8 cellular contexts compared by ENCODE assay signal in the genomic region with DNA sequence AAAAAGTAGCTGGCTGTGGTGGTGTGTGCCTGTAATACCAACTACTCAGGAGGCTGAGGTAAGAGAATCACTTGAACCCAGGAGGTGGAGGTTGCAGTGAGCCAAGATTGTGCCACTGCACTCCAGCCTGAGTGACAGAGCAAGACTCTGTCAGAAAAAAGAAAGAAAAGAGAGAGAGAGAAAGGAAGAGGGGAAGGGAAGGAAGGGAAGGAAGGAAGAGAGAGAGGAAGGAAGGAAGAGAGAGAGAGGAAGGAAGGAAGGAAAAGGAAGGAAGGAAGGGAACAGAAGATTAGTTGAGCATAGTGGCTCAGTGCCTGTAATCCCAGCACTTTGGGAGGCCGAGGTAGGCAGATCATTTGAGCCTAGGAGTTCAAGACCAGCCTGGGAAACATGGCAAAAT. TPM values are rescaled to one million over a fixed set of nuclear protein-coding genes. Genes with fewer than 3 reads are reported as not detected.
DNase-seq lines count a peak whose midpoint lies in the region; ATAC-seq, FAIRE-seq and TF ChIP-seq lines count a peak whose summit lies in the region.
"Not testable (repeated sequence)": the region's sequence is repeated elsewhere in the genome, so short reads cannot be mapped to it uniquely, and the experiment has no call there.

No MANE protein-coding gene starts in this region.

- not testable (repeated sequence) for ATAC-seq in T-helper 17 cell; GM12878; central memory CD8-positive, alpha-beta T cell (replicated peaks; ENCODE audit: extremely low read depth, poor library complexity, severe bottlenecking); effector memory CD8-positive, alpha-beta T cell (replicated peaks); HepG2

- H3K4me2 ChIP-seq in GM12878 (ENCODE audit: control insufficient read depth, insufficient read depth); HepG2 (ENCODE audit: low read depth, low read length): not testable (repeated sequence)

- not testable (repeated sequence) for H3K4me1 ChIP-seq in CD8-positive, alpha-beta memory T cell (ENCODE audit: insufficient read depth, low read length); GM12878 (ENCODE audit: control insufficient read depth, insufficient read depth, low read length)
- H3K4me1 ChIP-seq in HepG2 (ENCODE audit: insufficient read depth, low read length) = peaks cover 12% of the 10 kb centered on the region

- H3K9ac ChIP-seq in GM12878 (ENCODE audit: control insufficient read depth, insufficient read depth, low read length); HepG2 (ENCODE audit: insufficient read depth, low read depth, low read length): not testable (repeated sequence)

- DNase-seq in CD14-positive monocyte (ENCODE audit: low spot score) = peak; percentile 1
- not testable (repeated sequence) for DNase-seq in CD8-positive, alpha-beta memory T cell; T-helper 17 cell; GM12878 (ENCODE audit: low read depth, low spot score); central memory CD8-positive, alpha-beta T cell (ENCODE audit: low spot score in 2 of 2); effector memory CD8-positive, alpha-beta T cell; HepG2 (ENCODE audit: low spot score)
- peak; percentile 12 for DNase-seq in activated T-cell treated with anti-CD3 and anti-CD28 coated beads, Interleukin-2, amount 50 U/mL, for 24 hours

- H3K27me3 Mint-ChIP-seq in CD14-positive monocyte (ENCODE audit: low read depth in 3 of 3); CD8-positive, alpha-beta memory T cell; activated T-cell treated with anti-CD3 and anti-CD28 coated beads, Interleukin-2, amount 50 U/mL, for 24 hours; central memory CD8-positive, alpha-beta T cell: not testable (repeated sequence)
- H3K27me3 Mint-ChIP-seq in T-helper 17 cell = peaks cover 23% of the 10 kb centered on the region
- peaks cover 0 to 15% of the 10 kb centered on the region in 2 donors for H3K27me3 Mint-ChIP-seq in effector memory CD8-positive, alpha-beta T cell

- SMC1A ChIA-PET in GM12878 (lab: Charles Lee; ENCODE audit: uncharacterized antibody, unreplicated experiment) = interaction anchor here (1.2 kb wide), 1 partner anchor 11 kb away, joined by 5 read pairs; no protein-coding TSS in a partner anchor

- not testable (repeated sequence) for H2AFZ ChIP-seq in GM12878 (ENCODE audit: control insufficient read depth, low read depth, low read length); HepG2 (ENCODE audit: low read length)

- 0% methylated on average over 1 of the region's 1 CpG for whole genome bisulfite sequencing in GM12878 (ENCODE audit: insufficient coverage, insufficient replicate concordance, low lambda C conversion rate, missing lambda C conversion rate)
- WGBS in HepG2 (ENCODE audit: low lambda C conversion rate) = 1% methylated on average over 1 of the region's 1 CpG

- not testable (repeated sequence) for H3K4me3 ChIP-seq in CD8-positive, alpha-beta memory T cell (ENCODE audit: low read length); GM12878; HepG2 (replicated peaks in 1 of 3; ENCODE audit: insufficient read depth in 1 of 3, low read depth in 2 of 3, low read length in 3 of 3)

- H3K4me1 Mint-ChIP-seq in CD14-positive monocyte = peaks cover 10% of the 10 kb centered on the region
- peaks cover 11 to 14% (median 11%) of the 10 kb centered on the region in 3 donors for H3K4me1 Mint-ChIP-seq in CD8-positive, alpha-beta memory T cell
- peaks cover 16% of the 10 kb centered on the region for H3K4me1 Mint-ChIP-seq in T-helper 17 cell
- H3K4me1 Mint-ChIP-seq in activated T-cell treated with anti-CD3 and anti-CD28 coated beads, Interleukin-2, amount 50 U/mL, for 24 hours (ENCODE audit: low read depth); central memory CD8-positive, alpha-beta T cell: not testable (repeated sequence)
- peaks cover 0 to 12% of the 10 kb centered on the region in 2 donors for H3K4me1 Mint-ChIP-seq in effector memory CD8-positive, alpha-beta T cell (ENCODE audit: low read depth in 2 of 2)

- not testable (repeated sequence) for FAIRE-seq in GM12878 (lab: Jason Lieb, UNC); HepG2 (lab: Jason Lieb, UNC)

- TF ChIP-seq EP300 in GM12878 (IDR thresholded peaks at IDR 0.05; ENCODE audit: borderline replicate concordance in 1 of 2, control insufficient read depth in 1 of 2, low read depth in 2 of 2, low read length in 2 of 2); HepG2 (IDR thresholded peaks at IDR 0.05; ENCODE audit: low read depth in 2 of 2, low read length in 2 of 2); HepG2 (CRISPR knock-in tag; IDR thresholded peaks at IDR 0.05; ENCODE audit: borderline replicate concordance): not testable (repeated sequence)

- H3K27me3 ChIP-seq in CD8-positive, alpha-beta memory T cell (ENCODE audit: insufficient read depth, low read length, poor library complexity, severe bottlenecking); GM12878 (replicated peaks in 1 of 2; ENCODE audit: control insufficient read depth in 2 of 2, insufficient read depth in 2 of 2, low read length in 1 of 2): not testable (repeated sequence)
- peaks cover 7 to 70% of the 10 kb centered on the region in 2 experiments for H3K27me3 ChIP-seq in HepG2 (ENCODE audit: control insufficient read depth in 1 of 2, insufficient read depth in 2 of 2, low read length in 2 of 2)

- TF ChIP-seq RAD21 in GM12878 (IDR thresholded peaks at IDR 0.05; ENCODE audit: insufficient read depth, low read depth, low read length); HepG2 (CRISPR knock-in tag; IDR thresholded peaks at IDR 0.05): not testable (repeated sequence)

- CTCF ChIA-PET in CD8-positive, alpha-beta memory T cell (lab: Charles Lee); HepG2 (lab: Yijun Ruan, JAX; ENCODE audit: low intra/inter-chr PET ratio, low total read pairs): not testable (repeated sequence)
- CTCF ChIA-PET in GM12878 (lab: Yijun Ruan, JAX) = interaction anchor here (0.6 to 2.1 kb wide), 2 partner anchors 144 to 683 kb away, joined by 3 to 7 read pairs; no protein-coding TSS in a partner anchor

- TF ChIP-seq CTCF in CD14-positive monocyte (IDR thresholded peaks at IDR 0.05); GM12878 (IDR thresholded peaks at IDR 0.05 in 2 of 3, conservative IDR thresholded peaks at IDR 0.05 in 1 of 3; ENCODE audit: control insufficient read depth in 2 of 3, extremely low read depth in 1 of 3, insufficient read depth in 1 of 3, low read depth in 3 of 3, low read length in 3 of 3); HepG2 (CRISPR knock-in tag; IDR thresholded peaks at IDR 0.05): not testable (repeated sequence)

- not testable (repeated sequence) for H3K36me3 Mint-ChIP-seq in CD14-positive monocyte; CD8-positive, alpha-beta memory T cell; T-helper 17 cell (ENCODE audit: low read depth); activated T-cell treated with anti-CD3 and anti-CD28 coated beads, Interleukin-2, amount 50 U/mL, for 24 hours (ENCODE audit: low read depth); central memory CD8-positive, alpha-beta T cell (ENCODE audit: insufficient read depth); effector memory CD8-positive, alpha-beta T cell (ENCODE audit: insufficient read depth)

- H3K36me3 ChIP-seq in CD8-positive, alpha-beta memory T cell (ENCODE audit: insufficient read depth, low read length); GM12878 (ENCODE audit: control insufficient read depth in 2 of 2, insufficient read depth in 2 of 2, low read length in 1 of 2); HepG2 (replicated peaks in 1 of 2; ENCODE audit: control insufficient read depth in 1 of 2, insufficient read depth in 2 of 2, low read length in 2 of 2): not testable (repeated sequence)

- POLR2A ChIA-PET in CD8-positive, alpha-beta memory T cell (lab: Charles Lee) = interaction anchor here (0.7 kb wide), 1 partner anchor 9 kb away, joined by 11 read pairs; no protein-coding TSS in a partner anchor
- POLR2A ChIA-PET in GM12878 (lab: Charles Lee) = interaction anchor here (0.7 kb wide), 1 partner anchor 238 kb away, joined by 3 read pairs; no protein-coding TSS in a partner anchor
- POLR2A ChIA-PET in HepG2 (lab: Yijun Ruan, JAX) = not testable (repeated sequence)

- not testable (repeated sequence) for H3K9me3 Mint-ChIP-seq in CD14-positive monocyte; CD8-positive, alpha-beta memory T cell; activated T-cell treated with anti-CD3 and anti-CD28 coated beads, Interleukin-2, amount 50 U/mL, for 24 hours; central memory CD8-positive, alpha-beta T cell; effector memory CD8-positive, alpha-beta T cell

- intact Hi-C loops in CD14-positive monocyte (cut with micrococcal nuclease); GM12878 (cut with micrococcal nuclease; ENCODE audit: unreplicated experiment); HepG2 (cut with micrococcal nuclease; ENCODE audit: unreplicated experiment): not testable (repeated sequence)

- H3K4me3 Mint-ChIP-seq in CD14-positive monocyte = peak overlapping the region in 1 of 2 donors; percentile 12
- not testable (repeated sequence) for H3K4me3 Mint-ChIP-seq in CD8-positive, alpha-beta memory T cell; T-helper 17 cell; activated T-cell treated with anti-CD3 and anti-CD28 coated beads, Interleukin-2, amount 50 U/mL, for 24 hours; central memory CD8-positive, alpha-beta T cell; effector memory CD8-positive, alpha-beta T cell

- not testable (repeated sequence) for TF ChIP-seq POLR2A in GM12878 (IDR thresholded peaks at IDR 0.05; ENCODE audit: low read depth, low read length); HepG2 (IDR thresholded peaks at IDR 0.05; ENCODE audit: insufficient read depth in 1 of 2, low read depth in 2 of 2, low read length in 2 of 2)

- not testable (repeated sequence) for H3K9me3 ChIP-seq in CD8-positive, alpha-beta memory T cell (ENCODE audit: low read length); T-helper 17 cell (ENCODE audit: control insufficient read depth, low read length, poor library complexity, severe bottlenecking); GM12878 (replicated peaks; ENCODE audit: control insufficient read depth, insufficient read depth, low read length); HepG2 (ENCODE audit: low read length)

- H3K27ac Mint-ChIP-seq in CD14-positive monocyte; activated T-cell treated with anti-CD3 and anti-CD28 coated beads, Interleukin-2, amount 50 U/mL, for 24 hours: not testable (repeated sequence)
- peak overlapping the region in 5 of 8 donors; percentile 15 to 80 (median 33) for H3K27ac Mint-ChIP-seq in CD8-positive, alpha-beta memory T cell
- peak overlapping the region; percentile 89 for H3K27ac Mint-ChIP-seq in T-helper 17 cell
- H3K27ac Mint-ChIP-seq in central memory CD8-positive, alpha-beta T cell (ENCODE audit: low read depth) = peak overlapping the region; percentile 2
- H3K27ac Mint-ChIP-seq in effector memory CD8-positive, alpha-beta T cell = peak overlapping the region; percentile 1

- RAD21 ChIA-PET in GM12878 (lab: Charles Lee; ENCODE audit: unreplicated experiment) = interaction anchor here (1.1 kb wide), 1 partner anchor 20 kb away, joined by 4 read pairs; no protein-coding TSS in a partner anchor

- BruUV-seq in GM12878 (replicated peaks; lab: Mats Ljungman, UMichigan); HepG2 (replicated peaks; lab: Mats Ljungman, UMichigan): not testable (repeated sequence)

- H3K79me2 ChIP-seq in GM12878 (ENCODE audit: control insufficient read depth, insufficient read depth, low read length); HepG2 (ENCODE audit: insufficient read depth, low read length): not testable (repeated sequence)

- H4K20me1 ChIP-seq in GM12878 (ENCODE audit: control insufficient read depth, insufficient read depth); HepG2 (ENCODE audit: insufficient read depth, low read length): not testable (repeated sequence)

- not testable (repeated sequence) for H3K27ac ChIP-seq in CD8-positive, alpha-beta memory T cell (ENCODE audit: low read depth, low read length); GM12878 (ENCODE audit: control insufficient read depth, insufficient read depth); HepG2 (ENCODE audit: extremely low read length, insufficient read depth, low read length)

- in situ Hi-C loops in GM12878 (cut with MboI) (loop anchor here (10.0 kb wide), 1 partner anchor 760 kb away; no protein-coding TSS in a partner anchor), HepG2 (cut with HindIII; ENCODE audit: extremely low pct_ligation_motif_present, low pct_unique_long_range_greater_than_20kb) (loop anchor here (25.0 kb wide), 2 partner anchors 252 to 773 kb away; no protein-coding TSS in a partner anchor)

RNA-seq across cellular contexts. Expression of a gene that starts 35.0 kb away (rescaled TPM):
- polyA plus RNA-seq in CD14-positive monocyte = 100 to 1,000 TPM; 373 to 400 TPM
- total RNA-seq in CD8-positive, alpha-beta memory T cell = 10 to 100 TPM; 73.8 to 74.2 TPM
- 120 TPM for polyA plus RNA-seq in CD8-positive, alpha-beta memory T cell
- 10 to 100 TPM; 79.0 to 80.3 TPM for total RNA-seq in T-helper 17 cell
- 62.2 and 71.7 TPM in 2 replicates for total RNA-seq in GM12878 (2013; cell fraction: nucleolus; rRNA removed)
- 119 TPM in 2 replicates for total RNA-seq in GM12878 (2014; rRNA removed)
- total RNA-seq in GM12878 (2014; rRNA removed; fragmentation: Illumina TruSeq; extraction: Trizol) = 92.0 and 101 TPM in 2 replicates
- total RNA-seq in GM12878 (2021) = 90.0 and 98.5 TPM in 2 replicates
- 26.1 TPM for polyA plus RNA-seq in GM12878 (2011; ENCODE audit: low read depth)
- 115 and 196 TPM in 2 replicates for polyA plus RNA-seq in GM12878 (2011; rRNA removed)
- 46.5 and 46.6 TPM in 2 replicates for polyA plus RNA-seq in GM12878 (2011; cell fraction: cytosol; rRNA removed)
- 23.6 and 27.4 TPM in 2 replicates for polyA plus RNA-seq in GM12878 (2011; cell fraction: nucleus; rRNA removed)
- 48.7 and 50.0 TPM in 2 replicates for polyA plus RNA-seq in GM12878 (2012)
- 106 and 149 TPM in 2 replicates for polyA plus RNA-seq in GM12878 (2014; fragmentation: Illumina TruSeq; extraction: Trizol)
- 10 to 100 TPM; 19.4 to 40.0 TPM for polyA plus RNA-seq in GM12878 (2014; fragmentation: Nextera tagmentation; extraction: Ambion mirVana)
- 89.7 and 101 TPM in 2 replicates for polyA plus RNA-seq in GM12878 (2014; rRNA removed)
- 100 to 1,000 TPM in 1 of 2 experiments, 10 to 100 TPM in 1; 95.4 to 103 TPM for polyA plus RNA-seq in GM12878 (2016; fragmentation: Nextera tagmentation; extraction: Ambion mirVana)
- 34.8 and 37.0 TPM in 2 replicates for polyA minus RNA-seq in GM12878 (2011; rRNA and poly(A)+ RNA removed)
- 17.4 and 20.2 TPM in 2 replicates for polyA minus RNA-seq in GM12878 (2011; cell fraction: cytosol; rRNA and poly(A)+ RNA removed)
- polyA minus RNA-seq in GM12878 (2011; cell fraction: nucleus; rRNA and poly(A)+ RNA removed) = 17.4 and 24.3 TPM in 2 replicates
- total RNA-seq in HepG2 (2016; rRNA removed; fragmentation: Illumina TruSeq; extraction: Trizol) = 175 and 204 TPM in 2 replicates
- total RNA-seq in HepG2 (2016; cell fraction: cytosol; rRNA removed; fragmentation: Illumina TruSeq; extraction: Trizol; ENCODE audit: low read depth) = 260 and 296 TPM in 2 replicates
- 189 and 192 TPM in 2 replicates for total RNA-seq in HepG2 (2016; cell fraction: insoluble cytoplasmic fraction; rRNA removed; fragmentation: Illumina TruSeq; extraction: Trizol)
- total RNA-seq in HepG2 (2016; cell fraction: membrane; rRNA removed; fragmentation: Illumina TruSeq; extraction: Trizol) = 531 and 570 TPM in 2 replicates
- 102 and 120 TPM in 2 replicates for total RNA-seq in HepG2 (2016; cell fraction: nucleus; rRNA removed; fragmentation: Illumina TruSeq; extraction: Trizol)
- 96.9 and 123 TPM in 2 replicates for polyA plus RNA-seq in HepG2 (2011; rRNA removed)
- 57.9 and 89.7 TPM in 2 replicates for polyA plus RNA-seq in HepG2 (2011; cell fraction: cytosol; rRNA removed)
- 22.0 and 27.5 TPM in 2 replicates for polyA plus RNA-seq in HepG2 (2011; cell fraction: nucleus; rRNA removed)
- 128 and 134 TPM in 2 replicates for polyA plus RNA-seq in HepG2 (2012)
- polyA plus RNA-seq in HepG2 (2016; cell fraction: cytosol; fragmentation: Illumina TruSeq; extraction: Trizol; ENCODE audit: low read depth) = 385 and 459 TPM in 2 replicates
- polyA plus RNA-seq in HepG2 (2016; cell fraction: insoluble cytoplasmic fraction; fragmentation: Illumina TruSeq; extraction: Trizol; ENCODE audit: low read depth) = 218 and 221 TPM in 2 replicates
- polyA plus RNA-seq in HepG2 (2016; cell fraction: membrane; fragmentation: Illumina TruSeq; extraction: Trizol; ENCODE audit: low read depth) = 534 and 554 TPM in 2 replicates
- 143 and 144 TPM in 2 replicates for polyA plus RNA-seq in HepG2 (2016; cell fraction: nucleus; fragmentation: Illumina TruSeq; extraction: Trizol; ENCODE audit: insufficient read depth, low read depth)
- 23.0 and 41.2 TPM in 2 replicates for polyA minus RNA-seq in HepG2 (2011; rRNA and poly(A)+ RNA removed; ENCODE audit: low replicate concordance)
- polyA minus RNA-seq in HepG2 (2011; cell fraction: cytosol; rRNA and poly(A)+ RNA removed) = 66.7 and 68.9 TPM in 2 replicates
- polyA minus RNA-seq in HepG2 (2011; cell fraction: nucleus; rRNA and poly(A)+ RNA removed) = 50.9 and 56.4 TPM in 2 replicates
